ENCODE assay signal across 21 cellular contexts in genomic region chr19:1451916-1452801, GRCh38. TPM values are rescaled to one million over a fixed set of nuclear protein-coding genes. Genes with fewer than 3 reads are reported as not detected.
DNase-seq lines count a peak whose midpoint lies in the region; ATAC-seq and TF ChIP-seq lines count a peak whose summit lies in the region.
"Had no signal": no experiment of that assay in that cellular context is flagged by ENCODE, and none has a peak within 500 bp of the region (broad histone marks: within the 10 kb centered on the region; RNA-seq: fewer than 3 reads in every experiment).

No MANE protein-coding gene starts in this region.

- DNase-seq in H7 (peak; percentile 93), SK-N-DZ (ENCODE audit: low spot score) (peak; percentile 84), globus pallidus (ENCODE audit: low spot score) (peak; percentile 87), lower lobe of right lung (no peak), D341Med (ENCODE audit: low spot score) (no peak), NCI-H510A (lab: John Stamatoyannopoulos, UW) (no peak)
- no peak for DNase-seq in activated CD8-positive, alpha-beta memory T cell treated with anti-CD3 and anti-CD28 coated beads, Interleukin-2, amount 50 U/mL, for 4 hours
- DNase-seq: CD4-positive, alpha-beta memory T cell; central memory CD4-positive, alpha-beta T cell; DMS79 treated with DMSO at 0.1 percent for 48 hours; effector memory CD8-positive, alpha-beta T cell; GM23248; kidney; NCI-H2029 treated with DMSO at 0.1 percent for 48 hours; NCI-H524; PC-9 had no signal

- ATAC-seq in lower lobe of right lung: no peak
- ATAC-seq: activated CD4-positive, CD25-positive, alpha-beta regulatory T cell treated with anti-CD3 and anti-CD28 coated beads, Interleukin-2, amount 50 U/mL, for 24 hours; activated T-helper 17 cell treated with anti-CD3 and anti-CD28 coated beads, Interleukin-2, amount 50 U/mL, for 72 hours; effector memory CD8-positive, alpha-beta T cell had no signal

- no peak overlapping the region for H3K27ac ChIP-seq in lower lobe of right lung
- H3K27ac ChIP-seq: GM23248, PC-9, vagina had no signal

- intact Hi-C loops in lower lobe of right lung (cut with DNase I): no loop called here

- peaks cover 47% of the 10 kb centered on the region for H3K4me1 ChIP-seq in neuron (ENCODE audit: insufficient read depth, low read length)
- peaks cover 21% of the 10 kb centered on the region for H3K4me1 ChIP-seq in lower lobe of right lung

- peaks cover 78% of the 10 kb centered on the region for H3K27me3 ChIP-seq in H7 (ENCODE audit: control insufficient read depth, insufficient read depth, low read length)
- no peaks in the 10 kb centered on the region for H3K27me3 ChIP-seq in neuron (ENCODE audit: insufficient read depth, low read length)
- H3K27me3 ChIP-seq in lower lobe of right lung (ENCODE audit: low read depth): peaks cover 100% of the 10 kb centered on the region

- H3K36me3 ChIP-seq in H7 (replicated peaks; ENCODE audit: control insufficient read depth, insufficient read depth, low read length): no peaks in the 10 kb centered on the region
- peaks cover 41% of the 10 kb centered on the region for H3K36me3 ChIP-seq in neuron (ENCODE audit: insufficient read depth, low read length)
- H3K36me3 ChIP-seq in lower lobe of right lung: no peaks in the 10 kb centered on the region
- H3K36me3 ChIP-seq: vagina had no signal

- H3K9me3 ChIP-seq in neuron (ENCODE audit: low read length): no peaks in the 10 kb centered on the region
- no peaks in the 10 kb centered on the region for H3K9me3 ChIP-seq in lower lobe of right lung
- H3K9me3 ChIP-seq: vagina had no signal

- no peak for TF ChIP-seq CTCF in lower lobe of right lung (IDR thresholded peaks at IDR 0.05)

- H3K4me3 ChIP-seq in H7 (ENCODE audit: insufficient read depth, low read depth, low read length) (no peak overlapping the region), neuron (ENCODE audit: low read length) (peak overlapping the region; percentile 73), lower lobe of right lung (no peak overlapping the region)
- H3K4me3 ChIP-seq: GM23248, PC-9, vagina had no signal

- H2AFZ ChIP-seq in neuron (ENCODE audit: low read depth, low read length): no peak overlapping the region
- H2AFZ ChIP-seq: GM23248, PC-9 had no signal

RNA-seq across cellular contexts. Expression of gene APC2, which starts 2.2 kb away (rescaled TPM):
- total RNA-seq in H7 (2014; rRNA removed; shearing (Covaris generic)): 0.11 and 0.31 TPM in 2 replicates
- polyA plus RNA-seq in SK-N-DZ (2014; cell fraction: cytosol; rRNA removed): 17.3 and 18.1 TPM in 2 replicates
- 27.4 and 32.2 TPM in 2 replicates for polyA plus RNA-seq in SK-N-DZ (2014; cell fraction: nucleus; rRNA removed)
- 0.12 TPM for total RNA-seq in lower lobe of right lung
- total RNA-seq: CD4-positive, alpha-beta memory T cell had no signal
- polyA plus RNA-seq: CD4-positive, alpha-beta memory T cell had no signal

RNA-seq across cellular contexts. Expression of gene RPS15, which starts 14.0 kb away (rescaled TPM):
- 1,494 and 1,693 TPM in 2 replicates for total RNA-seq in H7 (2014; rRNA removed; shearing (Covaris generic))
- polyA plus RNA-seq in SK-N-DZ (2014; cell fraction: cytosol; rRNA removed): 4,048 and 6,099 TPM in 2 replicates
- polyA plus RNA-seq in SK-N-DZ (2014; cell fraction: nucleus; rRNA removed): 3,447 and 8,602 TPM in 2 replicates
- total RNA-seq in lower lobe of right lung: 854 TPM

RNA-seq across cellular contexts. Expression of gene C19orf25, which starts 26.9 kb away (rescaled TPM):
- total RNA-seq in H7 (2014; rRNA removed; shearing (Covaris generic)): 57.2 and 75.3 TPM in 2 replicates
- 93.7 and 103 TPM in 2 replicates for polyA plus RNA-seq in SK-N-DZ (2014; cell fraction: cytosol; rRNA removed)
- polyA plus RNA-seq in SK-N-DZ (2014; cell fraction: nucleus; rRNA removed): 79.3 and 86.8 TPM in 2 replicates
- total RNA-seq in lower lobe of right lung: 28.5 TPM

RNA-seq across cellular contexts. Expression of gene PCSK4, which starts 38.0 kb away (rescaled TPM):
- 5.5 and 9.6 TPM in 2 replicates for total RNA-seq in H7 (2014; rRNA removed; shearing (Covaris generic))
- polyA plus RNA-seq in SK-N-DZ (2014; cell fraction: cytosol; rRNA removed): 2.4 and 2.9 TPM in 2 replicates
- polyA plus RNA-seq in SK-N-DZ (2014; cell fraction: nucleus; rRNA removed): 50.0 and 68.3 TPM in 2 replicates
- total RNA-seq in lower lobe of right lung: 7.4 TPM
- polyA plus RNA-seq: CD4-positive, alpha-beta memory T cell; IgD-negative memory B cell had no signal

RNA-seq across cellular contexts. Expression of gene REEP6, which starts 38.8 kb away (rescaled TPM):
- total RNA-seq in H7 (2014; rRNA removed; shearing (Covaris generic)): 3.1 and 4.5 TPM in 2 replicates
- 4.8 TPM in 2 replicates for polyA plus RNA-seq in SK-N-DZ (2014; cell fraction: cytosol; rRNA removed)
- 2.1 and 5.5 TPM in 2 replicates for polyA plus RNA-seq in SK-N-DZ (2014; cell fraction: nucleus; rRNA removed)
- 2.5 TPM for total RNA-seq in lower lobe of right lung

Comparison
In these comparisons a context has a peak if more than half of its experiments do, and no peak if none do; other contexts are left out.
1. DNase-seq: peak in H7 (single experiment), SK-N-DZ (single experiment) and globus pallidus (single experiment); none in lower lobe of right lung (single experiment), D341Med (single experiment), activated CD8-positive, alpha-beta memory T cell treated with anti-CD3 and anti-CD28 coated beads, Interleukin-2, amount 50 U/mL, for 4 hours (single experiment) and NCI-H510A (single experiment).